Comparison of ENCODE assay signal across 9 cellular contexts in genomic region chr1:151284013-151284577, GRCh38. TPM values are rescaled to one million over a fixed set of nuclear protein-coding genes. Genes with fewer than 3 reads are reported as not detected.
DNase-seq lines count a peak whose midpoint lies in the region; ATAC-seq, FAIRE-seq and TF ChIP-seq lines count a peak whose summit lies in the region.
"Had no signal": no experiment of that assay in that cellular context is flagged by ENCODE, and none has a peak within 500 bp of the region (broad histone marks: within the 10 kb centered on the region; RNA-seq: fewer than 3 reads in every experiment).

No MANE protein-coding gene starts in this region.

- DNase-seq in AG04450 (ENCODE audit: low read depth, low spot score), result no peak
- DNase-seq in HCT116 (ENCODE audit: low read depth, low spot score), result no peak
- no peak for DNase-seq in K562 (ENCODE audit: extremely low read depth in 1 of 4, low spot score in 3 of 4)
- no peak for DNase-seq in naive B cell
- no peak for DNase-seq in LoVo (ENCODE audit: low spot score)
- no peak for DNase-seq in left lobe of liver (ENCODE audit: low spot score)
- no peak for DNase-seq in NCI-H1436 treated with DMSO at 0.1 percent for 48 hours (lab: John Stamatoyannopoulos, UW)
- DNase-seq: NCI-H1092 treated with DMSO at 0.1 percent for 48 hours had no signal

- peak overlapping the region; percentile 53 to 99 (median 92) for H3K4me3 Mint-ChIP-seq in naive B cell

- no peak for TF ChIP-seq RAD21 in HCT116 (IDR thresholded peaks at IDR 0.05; ENCODE audit: low read depth)
- no peak for TF ChIP-seq RAD21 in K562 (CRISPR knock-in tag; conservative IDR thresholded peaks at IDR 0.05 in 1 of 2, IDR thresholded peaks at IDR 0.05 in 1 of 2)

- WGBS in K562 (ENCODE audit: insufficient coverage, low coverage, missing lambda C conversion rate), result 67% methylated on average over 1 of the region's 2 CpGs

- no peak for ATAC-seq in HCT116
- no peak for ATAC-seq in K562
- no peak for ATAC-seq in naive B cell (ENCODE audit: low read depth in 2 of 2)
- ATAC-seq in left lobe of liver, result no peak
- ATAC-seq in GM19351 (IDR thresholded peaks at IDR 0.05; ENCODE audit: unreplicated experiment), result no peak

- no peaks in the 10 kb centered on the region for H3K27me3 Mint-ChIP-seq in naive B cell

- H3K36me3 ChIP-seq in HCT116 (ENCODE audit: control insufficient read depth in 1 of 2, insufficient read depth in 2 of 2, low read length in 2 of 2), result peaks cover 8 to 12% of the 10 kb centered on the region in 2 experiments; a peak in 3 of 4 replicates
- peaks cover 48% of the 10 kb centered on the region; the same call in 2 of the 3 replicates for H3K36me3 ChIP-seq in K562 (ENCODE audit: control insufficient read depth, insufficient read depth, low read length)

- H3K4me1 Mint-ChIP-seq in naive B cell, result peaks cover 34 to 54% (median 50%) of the 10 kb centered on the region in 3 donors

- H3K4me1 ChIP-seq in HCT116 (ENCODE audit: control insufficient read depth in 1 of 2, insufficient read depth in 2 of 2, low read length in 2 of 2), result peaks cover 11 to 25% of the 10 kb centered on the region in 2 experiments
- H3K4me1 ChIP-seq in K562 (replicated peaks in 1 of 2; ENCODE audit: control insufficient read depth in 2 of 2, insufficient read depth in 2 of 2, low read length in 2 of 2), result peaks cover 19 to 47% of the 10 kb centered on the region in 2 experiments

- peak overlapping the region; percentile 25 to 96 (median 90) for H3K27ac Mint-ChIP-seq in naive B cell

- no peak for FAIRE-seq in K562 (lab: Jason Lieb, UNC)

- H3K4me3 ChIP-seq in AG04450 (ENCODE audit: low read depth, low read length), result peak overlapping the region; percentile 79; the same call in 1 of the 2 replicates
- peak overlapping the region in 1 of 2 experiments; percentile 79; a peak in 3 of 4 replicates for H3K4me3 ChIP-seq in HCT116 (replicated peaks in 1 of 2; ENCODE audit: low read depth in 1 of 2, low read length in 2 of 2)
- peak overlapping the region; percentile 67; the same call in 1 of the 2 replicates for H3K4me3 ChIP-seq in K562

- H2AFZ ChIP-seq in HCT116 (ENCODE audit: low read depth, low read length, poor library complexity, severe bottlenecking) (no peak overlapping the region), K562 (ENCODE audit: low read depth, low read length) (no peak overlapping the region)

- H3K79me2 ChIP-seq in HCT116 (ENCODE audit: insufficient read depth, low read length) (peaks cover 22% of the 10 kb centered on the region), K562 (ENCODE audit: control insufficient read depth, insufficient read depth, low read length) (peaks cover 28% of the 10 kb centered on the region)

- H3K9ac ChIP-seq in HCT116 (ENCODE audit: low read length) (0 out of 2 replicates have a peak overlapping the region, but pooled peaks have one; percentile 90), K562 (ENCODE audit: insufficient read depth in 1 of 2, low read depth in 2 of 2, low read length in 2 of 2) (peak overlapping the region; percentile 33 to 99; a peak in 3 of 4 replicates)

- intact Hi-C loops in HCT116 (cut with micrococcal nuclease), result no loop called here
- intact Hi-C loops in K562 (cut with micrococcal nuclease), result loop anchor here (10.0 kb wide), 1 partner anchor 61 kb away; the partner anchor contains the start of gene RFX5

- H3K36me3 Mint-ChIP-seq in naive B cell, result peaks cover 0 to 8% of the 10 kb centered on the region in 2 donors

- POLR2A ChIA-PET in AG04450 (lab: Yijun Ruan, JAX) (interaction anchor here (0.9 kb wide), 1 partner anchor 8 kb away, joined by 3 read pairs; no protein-coding TSS in a partner anchor), HCT116 (lab: Charles Lee) (interaction anchor here (0.5 to 1.2 kb wide), 2 partner anchors 42 to 88 kb away, joined by 3 read pairs; no protein-coding TSS in a partner anchor), K562 (lab: Yijun Ruan, JAX) (interaction anchor here (0.6 to 3.5 kb wide), 6 partner anchors 9 to 232 kb away, joined by 3 to 43 read pairs (median 4); partner anchors contain the start of gene PSMB4)

- BruUV-seq in HCT116 (replicated peaks; lab: Mats Ljungman, UMichigan), result TSS peak; percentile 24
- BruUV-seq in K562 (replicated peaks; lab: Mats Ljungman, UMichigan), result no TSS peak

- CTCF ChIA-PET in AG04450 (lab: Charles Lee) (interaction anchor here (1.9 to 2.9 kb wide), 2 partner anchors 16 to 57 kb away, joined by 9 to 12 read pairs; no protein-coding TSS in a partner anchor), HCT116 (lab: Charles Lee) (interaction anchor here (1.4 to 2.0 kb wide), 2 partner anchors 17 to 57 kb away, joined by 4 to 5 read pairs; no protein-coding TSS in a partner anchor), K562 (lab: Yijun Ruan, JAX; ENCODE audit: low intra/inter-chr PET ratio) (interaction anchor here (0.6 kb wide), 1 partner anchor 114 kb away, joined by 7 read pairs; no protein-coding TSS in a partner anchor)

- in situ Hi-C loops in K562 (cut with MboI), result no loop called here

- H3K9me3 ChIP-seq in AG04450 (ENCODE audit: control insufficient read depth, insufficient read depth, low read length) (peaks cover 4% of the 10 kb centered on the region; the same call in 1 of the 2 replicates), HCT116 (ENCODE audit: control insufficient read depth in 1 of 2, insufficient read depth in 1 of 2, low read depth in 1 of 2, low read length in 2 of 2) (no peaks in the 10 kb centered on the region), K562 (replicated peaks; ENCODE audit: control insufficient read depth, insufficient read depth, low read depth, low read length) (no peaks in the 10 kb centered on the region)

- TF ChIP-seq POLR2A in HCT116 (IDR thresholded peaks at IDR 0.05; ENCODE audit: borderline replicate concordance, extremely low read depth, insufficient read depth, insufficient read length) (no peak), K562 (conservative IDR thresholded peaks at IDR 0.05) (no peak)

- H4K20me1 ChIP-seq in HCT116 (ENCODE audit: insufficient read depth) (no peaks in the 10 kb centered on the region), K562 (replicated peaks; ENCODE audit: control insufficient read depth, insufficient read depth, low read length) (peaks cover 16% of the 10 kb centered on the region; the same call in 1 of the 2 replicates)

- TF ChIP-seq CTCF in AG04450 (IDR thresholded peaks at IDR 0.05; ENCODE audit: low read depth, low read length) (no peak), HCT116 (IDR thresholded peaks at IDR 0.05 in 2 of 3, conservative IDR thresholded peaks at IDR 0.05 in 1 of 3; ENCODE audit: borderline replicate concordance in 1 of 3, insufficient read depth in 1 of 3, low read depth in 2 of 3, low read length in 2 of 3) (no peak), K562 (IDR thresholded peaks at IDR 0.05 in 2 of 3, conservative IDR thresholded peaks at IDR 0.05 in 1 of 3; ENCODE audit: insufficient read depth in 2 of 3, low read depth in 1 of 3, low read length in 3 of 3) (no peak)

- RAD21 ChIA-PET in HCT116 (lab: Charles Lee; ENCODE audit: low non-redundant PET in 1 of 2, low total read pairs in 2 of 2, uncharacterized antibody in 2 of 2, unreplicated experiment in 2 of 2), result no interaction called here

- H3K27me3 ChIP-seq in AG04450 (ENCODE audit: control insufficient read depth, insufficient read depth, low read length), result no peaks in the 10 kb centered on the region
- H3K27me3 ChIP-seq in HCT116 (ENCODE audit: insufficient read depth, low read length), result no peaks in the 10 kb centered on the region
- H3K27me3 ChIP-seq in K562 (ENCODE audit: control insufficient read depth in 2 of 2, insufficient read depth in 2 of 2, low read length in 2 of 2), result no peaks in the 10 kb centered on the region

- H3K4me2 ChIP-seq in HCT116 (ENCODE audit: low read length) (peak overlapping the region; percentile 97), K562 (ENCODE audit: insufficient read depth, low read length) (peak overlapping the region; percentile 100)

- no peaks in the 10 kb centered on the region for H3K9me3 Mint-ChIP-seq in naive B cell

- H3K9me1 ChIP-seq in K562 (ENCODE audit: control insufficient read depth, insufficient read depth, low read length), result peaks cover 7% of the 10 kb centered on the region

- H3K9me2 ChIP-seq in HCT116 (ENCODE audit: insufficient read depth), result no peaks in the 10 kb centered on the region

- no peak for TF ChIP-seq EP300 in K562 (IDR thresholded peaks at IDR 0.05; ENCODE audit: low read length)

- H3K27ac ChIP-seq in AG04450 (ENCODE audit: low read depth, low read length) (no peak overlapping the region), HCT116 (ENCODE audit: low read depth, low read length) (no peak overlapping the region), K562 (ENCODE audit: extremely low read depth, low read depth, low read length) (peak overlapping the region; percentile 99; the same call in 1 of the 3 replicates)

RNA-seq across cellular contexts. Expression of gene ZNF687, which starts 2.0 kb away (rescaled TPM):
- polyA plus RNA-seq in AG04450 (2011; rRNA removed) (10.5 and 12.0 TPM in 2 replicates), K562 (2011; rRNA removed) (9.0 and 16.9 TPM in 2 replicates), K562 (2014; fragmentation: Illumina TruSeq; extraction: Trizol) (11.5 and 14.4 TPM in 2 replicates), K562 (2014; fragmentation: Nextera tagmentation; extraction: Ambion mirVana) (under 1 TPM; 0.13 to 0.21 TPM), K562 (2014; rRNA removed) (12.8 and 13.2 TPM in 2 replicates), naive B cell (ENCODE audit: low read depth in 6 of 6) (1 to 10 TPM in 4 of 6 donors, under 1 TPM in 2; 0.08 to 2.6 (median 1.6) TPM)
- polyA minus RNA-seq in AG04450 (2011; rRNA and poly(A)+ RNA removed), result 28.0 and 37.7 TPM in 2 replicates
- total RNA-seq in HCT116 (2021; ENCODE audit: unreplicated experiment) (34.3 TPM), K562 (2014; rRNA removed) (12.3 and 15.6 TPM in 2 replicates), K562 (2014; rRNA removed; fragmentation: Illumina TruSeq; extraction: Trizol) (5.1 and 6.9 TPM in 2 replicates), K562 (2015; rRNA removed; fragmentation: Illumina TruSeq; extraction: Trizol) (10.6 and 10.7 TPM in 2 replicates), K562 (2021) (22.7 and 26.4 TPM in 2 replicates), left lobe of liver (13.6 TPM)
- 26.5 and 28.9 TPM in 2 replicates for polyA plus RNA-seq in HCT116 (2012)
- total RNA-seq in K562 (2011; cell fraction: chromatin; rRNA removed; ENCODE audit: low replicate concordance), result 31.3 and 87.1 TPM in 2 replicates
- total RNA-seq in K562 (2011; cell fraction: nucleolus; rRNA removed), result 63.7 and 79.5 TPM in 2 replicates
- total RNA-seq in K562 (2011; cell fraction: nucleoplasm; rRNA removed), result 34.4 and 45.7 TPM in 2 replicates
- polyA plus RNA-seq in K562 (2011; cell fraction: cytosol; rRNA removed), result 18.6 and 24.5 TPM in 2 replicates
- 32.1 and 47.9 TPM in 2 replicates for polyA plus RNA-seq in K562 (2011; cell fraction: nucleus; rRNA removed)
- polyA plus RNA-seq in K562 (2012), result 14.2 and 25.5 TPM in 2 replicates
- 15.5 and 16.2 TPM in 2 replicates for polyA minus RNA-seq in K562 (2011; rRNA and poly(A)+ RNA removed)
- 19.1 and 23.9 TPM in 2 replicates for polyA minus RNA-seq in K562 (2011; cell fraction: cytosol; rRNA and poly(A)+ RNA removed)
- polyA minus RNA-seq in K562 (2011; cell fraction: nucleus; rRNA and poly(A)+ RNA removed), result 33.4 and 47.0 TPM in 2 replicates

RNA-seq across cellular contexts. Expression of gene PSMD4, which starts 29.6 kb away (rescaled TPM):
- polyA plus RNA-seq in AG04450 (2011; rRNA removed) (258 and 275 TPM in 2 replicates), K562 (2011; rRNA removed) (298 and 324 TPM in 2 replicates), K562 (2014; fragmentation: Illumina TruSeq; extraction: Trizol) (283 and 307 TPM in 2 replicates), K562 (2014; fragmentation: Nextera tagmentation; extraction: Ambion mirVana) (100 to 1,000 TPM; 194 to 243 TPM), K562 (2014; rRNA removed) (302 and 313 TPM in 2 replicates), naive B cell (ENCODE audit: low read depth in 6 of 6) (100 to 1,000 TPM; 253 to 417 (median 291) TPM)
- polyA minus RNA-seq in AG04450 (2011; rRNA and poly(A)+ RNA removed), result 227 and 254 TPM in 2 replicates
- total RNA-seq in HCT116 (2021; ENCODE audit: unreplicated experiment) (225 TPM), K562 (2014; rRNA removed) (298 and 306 TPM in 2 replicates), K562 (2014; rRNA removed; fragmentation: Illumina TruSeq; extraction: Trizol) (322 and 353 TPM in 2 replicates), K562 (2015; rRNA removed; fragmentation: Illumina TruSeq; extraction: Trizol) (291 and 295 TPM in 2 replicates), K562 (2021) (243 and 255 TPM in 2 replicates), left lobe of liver (80.6 TPM)
- 354 and 390 TPM in 2 replicates for polyA plus RNA-seq in HCT116 (2012)
- 204 and 285 TPM in 2 replicates for total RNA-seq in K562 (2011; cell fraction: chromatin; rRNA removed; ENCODE audit: low replicate concordance)
- total RNA-seq in K562 (2011; cell fraction: nucleolus; rRNA removed), result 154 and 177 TPM in 2 replicates
- total RNA-seq in K562 (2011; cell fraction: nucleoplasm; rRNA removed), result 184 and 195 TPM in 2 replicates
- 395 and 420 TPM in 2 replicates for polyA plus RNA-seq in K562 (2011; cell fraction: cytosol; rRNA removed)
- polyA plus RNA-seq in K562 (2011; cell fraction: nucleus; rRNA removed), result 143 and 175 TPM in 2 replicates
- polyA plus RNA-seq in K562 (2012), result 260 and 366 TPM in 2 replicates
- polyA minus RNA-seq in K562 (2011; rRNA and poly(A)+ RNA removed), result 332 and 377 TPM in 2 replicates
- 124 and 136 TPM in 2 replicates for polyA minus RNA-seq in K562 (2011; cell fraction: cytosol; rRNA and poly(A)+ RNA removed)
- polyA minus RNA-seq in K562 (2011; cell fraction: nucleus; rRNA and poly(A)+ RNA removed), result 48.2 and 62.2 TPM in 2 replicates

RNA-seq across cellular contexts. Expression of gene PI4KB, which starts 43.1 kb away (rescaled TPM):
- polyA plus RNA-seq in AG04450 (2011; rRNA removed) (75.2 and 83.2 TPM in 2 replicates), K562 (2011; rRNA removed) (65.4 and 78.3 TPM in 2 replicates), K562 (2014; fragmentation: Illumina TruSeq; extraction: Trizol) (55.8 and 58.0 TPM in 2 replicates), K562 (2014; fragmentation: Nextera tagmentation; extraction: Ambion mirVana) (1 to 10 TPM; 3.1 to 8.9 TPM), K562 (2014; rRNA removed) (45.9 and 67.2 TPM in 2 replicates), naive B cell (ENCODE audit: low read depth in 6 of 6) (10 to 100 TPM; 35.0 to 80.3 (median 61.5) TPM)
- 161 and 181 TPM in 2 replicates for polyA minus RNA-seq in AG04450 (2011; rRNA and poly(A)+ RNA removed)
- total RNA-seq in HCT116 (2021; ENCODE audit: unreplicated experiment) (45.1 TPM), K562 (2014; rRNA removed) (45.1 and 62.4 TPM in 2 replicates), K562 (2014; rRNA removed; fragmentation: Illumina TruSeq; extraction: Trizol) (20.5 and 27.9 TPM in 2 replicates), K562 (2015; rRNA removed; fragmentation: Illumina TruSeq; extraction: Trizol) (30.1 and 32.8 TPM in 2 replicates), K562 (2021) (51.8 and 54.3 TPM in 2 replicates), left lobe of liver (21.2 TPM)
- 48.1 and 48.4 TPM in 2 replicates for polyA plus RNA-seq in HCT116 (2012)
- 172 and 273 TPM in 2 replicates for total RNA-seq in K562 (2011; cell fraction: chromatin; rRNA removed; ENCODE audit: low replicate concordance)
- total RNA-seq in K562 (2011; cell fraction: nucleolus; rRNA removed), result 144 and 147 TPM in 2 replicates
- 134 and 144 TPM in 2 replicates for total RNA-seq in K562 (2011; cell fraction: nucleoplasm; rRNA removed)
- polyA plus RNA-seq in K562 (2011; cell fraction: cytosol; rRNA removed), result 75.5 and 76.8 TPM in 2 replicates
- 206 and 207 TPM in 2 replicates for polyA plus RNA-seq in K562 (2011; cell fraction: nucleus; rRNA removed)
- polyA plus RNA-seq in K562 (2012), result 38.3 and 59.7 TPM in 2 replicates
- polyA minus RNA-seq in K562 (2011; rRNA and poly(A)+ RNA removed), result 89.6 and 112 TPM in 2 replicates
- 33.2 and 48.9 TPM in 2 replicates for polyA minus RNA-seq in K562 (2011; cell fraction: cytosol; rRNA and poly(A)+ RNA removed)
- polyA minus RNA-seq in K562 (2011; cell fraction: nucleus; rRNA and poly(A)+ RNA removed), result 41.1 and 46.8 TPM in 2 replicates
